ENCODE assay signal across 7 cellular contexts in the genomic region with DNA sequence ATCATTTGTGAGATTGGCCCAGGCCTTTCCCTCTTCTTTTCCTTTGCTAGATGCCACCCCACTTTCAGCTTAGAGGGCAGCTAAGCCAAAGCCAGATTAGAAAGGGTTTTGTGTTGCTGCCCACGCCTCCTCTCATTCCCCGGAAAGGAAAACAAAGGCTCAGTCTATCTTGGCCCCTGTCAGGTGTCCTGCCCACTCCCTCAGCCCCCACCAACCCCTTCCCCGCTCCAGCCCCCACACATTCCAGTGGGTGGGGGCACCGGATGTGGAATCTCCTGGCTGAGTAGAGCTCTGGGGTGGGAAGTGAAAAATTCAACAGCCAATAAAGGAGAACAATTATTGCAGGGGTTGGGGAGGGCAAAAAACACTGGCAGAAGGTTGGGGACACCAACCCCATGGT.
DNase-seq lines count a peak whose midpoint lies in the region; ATAC-seq lines count a peak whose summit lies in the region.
"Had no signal": no experiment of that assay in that cellular context is flagged by ENCODE, and none has a peak within 500 bp of the region (broad histone marks: within the 10 kb centered on the region; RNA-seq: fewer than 3 reads in every experiment).

No MANE protein-coding gene starts in this region.

- peak overlapping the region; percentile 31 for H3K27ac Mint-ChIP-seq in stimulated activated naive CD8-positive, alpha-beta T cell treated with anti-CD3 and anti-CD28 coated beads, Interleukin-15, Interleukin-2, amounts not matched to agents 100 ng/mL and 50 ng/mL, for 24 hours

- no peak for DNase-seq in stimulated activated naive CD8-positive, alpha-beta T cell treated with anti-CD3 and anti-CD28 coated beads, Interleukin-15, Interleukin-2, amounts not matched to agents 100 U/mL and 50 U/mL, for 24 hours
- DNase-seq in stimulated activated CD4-positive, alpha-beta T cell treated with anti-CD3 and anti-CD28 coated beads, Interleukin-2, amount 100 ng/mL, for 24 hours: no peak
- no peak for DNase-seq in SHP77 treated with DMSO at 0.1 percent for 48 hours (lab: John Stamatoyannopoulos, UW)
- DNase-seq: activated effector memory CD4-positive, alpha-beta T cell treated with anti-CD3 and anti-CD28 coated beads, Interleukin-2, amount 50 U/mL, for 16 hours had no signal

- no peak for ATAC-seq in stimulated activated naive CD8-positive, alpha-beta T cell treated with anti-CD3 and anti-CD28 coated beads, Interleukin-15, Interleukin-2, amounts not matched to agents 100 U/mL and 50 U/mL, for 24 hours
- no peak for ATAC-seq in GM18873 (IDR thresholded peaks at IDR 0.05; ENCODE audit: low FRiP score, unreplicated experiment)

- peak overlapping the region; percentile 90 for H3K4me3 Mint-ChIP-seq in stimulated activated naive CD8-positive, alpha-beta T cell treated with anti-CD3 and anti-CD28 coated beads, Interleukin-15, Interleukin-2, amounts not matched to agents 100 ng/mL and 50 ng/mL, for 24 hours

- peaks cover 12% of the 10 kb centered on the region for H3K36me3 Mint-ChIP-seq in stimulated activated naive CD8-positive, alpha-beta T cell treated with anti-CD3 and anti-CD28 coated beads, Interleukin-15, Interleukin-2, amounts not matched to agents 100 ng/mL and 50 ng/mL, for 24 hours (ENCODE audit: low read depth)

- H3K4me3 ChIP-seq in iPS-15b (ENCODE audit: low read depth, low read length): peak overlapping the region; percentile 90

- no peaks in the 10 kb centered on the region for H3K36me3 ChIP-seq in iPS-15b (ENCODE audit: control insufficient read depth, insufficient read depth, low read length)

- H3K9ac ChIP-seq in iPS-15b (ENCODE audit: low read depth, low read length): no peak overlapping the region

- H3K4me1 Mint-ChIP-seq in stimulated activated naive CD8-positive, alpha-beta T cell treated with anti-CD3 and anti-CD28 coated beads, Interleukin-15, Interleukin-2, amounts not matched to agents 100 ng/mL and 50 ng/mL, for 24 hours (ENCODE audit: low read depth): peaks cover 36% of the 10 kb centered on the region

- no peaks in the 10 kb centered on the region for H3K9me3 Mint-ChIP-seq in stimulated activated naive CD8-positive, alpha-beta T cell treated with anti-CD3 and anti-CD28 coated beads, Interleukin-15, Interleukin-2, amounts not matched to agents 100 ng/mL and 50 ng/mL, for 24 hours

- H3K9me3 ChIP-seq in iPS-15b (ENCODE audit: control insufficient read depth, insufficient read depth, low read length): no peaks in the 10 kb centered on the region

- H3K27me3 ChIP-seq in iPS-15b (ENCODE audit: control insufficient read depth, insufficient read depth, low read length): no peaks in the 10 kb centered on the region

- no peaks in the 10 kb centered on the region for H3K27me3 Mint-ChIP-seq in stimulated activated naive CD8-positive, alpha-beta T cell treated with anti-CD3 and anti-CD28 coated beads, Interleukin-15, Interleukin-2, amounts not matched to agents 100 ng/mL and 50 ng/mL, for 24 hours

- H3K4me1 ChIP-seq in iPS-15b (ENCODE audit: control insufficient read depth, insufficient read depth, low read length): peaks cover 17% of the 10 kb centered on the region
